Comparison of ENCODE assay signal across 11 cellular contexts in the genomic region with DNA sequence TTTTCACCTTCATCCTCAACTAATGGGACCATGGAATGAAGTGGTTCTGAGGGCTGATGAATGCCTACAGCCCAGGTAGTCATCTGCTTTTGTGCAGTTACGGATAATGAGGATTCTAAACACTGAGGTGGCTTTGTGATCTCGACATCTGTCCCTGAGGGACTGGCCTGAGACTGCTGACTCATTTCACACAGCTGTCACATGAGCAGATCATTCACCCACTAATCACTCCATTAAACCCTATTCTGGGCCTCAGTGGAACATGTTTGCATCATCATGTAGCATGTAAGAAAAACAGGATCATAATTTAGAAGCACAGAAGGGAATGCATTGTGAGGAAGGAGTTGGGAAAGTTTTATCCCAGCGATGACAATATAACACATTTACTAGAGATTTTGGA.
DNase-seq lines count a peak whose midpoint lies in the region; ATAC-seq and TF ChIP-seq lines count a peak whose summit lies in the region.
"Had no signal": no experiment of that assay in that cellular context is flagged by ENCODE, and none has a peak within 500 bp of the region (broad histone marks: within the 10 kb centered on the region; RNA-seq: fewer than 3 reads in every experiment).

No MANE protein-coding gene starts in this region.

- no peaks in the 10 kb centered on the region for H3K36me3 Mint-ChIP-seq in activated T-helper 17 cell treated with anti-CD3 and anti-CD28 coated beads, Interleukin-2, amount 50 U/mL, for 72 hours (ENCODE audit: low read depth)

- no peak for TF ChIP-seq CTCF in fibroblast of mammary gland (conservative IDR thresholded peaks at IDR 0.05; ENCODE audit: control insufficient read depth, insufficient read depth, low read depth, low read length)

- ATAC-seq in GM19035 (IDR thresholded peaks at IDR 0.05; ENCODE audit: unreplicated experiment): peak; percentile 93
- ATAC-seq in HG02588 (IDR thresholded peaks at IDR 0.05; ENCODE audit: unreplicated experiment): peak; percentile 90
- peak; percentile 83 for ATAC-seq in HG03460 (IDR thresholded peaks at IDR 0.05; ENCODE audit: unreplicated experiment)
- ATAC-seq in activated T-helper 17 cell treated with anti-CD3 and anti-CD28 coated beads, Interleukin-2, amount 50 U/mL, for 72 hours (replicated peaks): no peak

- H3K4me1 Mint-ChIP-seq in activated T-helper 17 cell treated with anti-CD3 and anti-CD28 coated beads, Interleukin-2, amount 50 U/mL, for 72 hours: no peaks in the 10 kb centered on the region

- H3K4me3 ChIP-seq in fibroblast of mammary gland (ENCODE audit: control insufficient read depth, low read depth, low read length): no peak overlapping the region
- H3K4me3 ChIP-seq: uterus had no signal

- no peak overlapping the region for H3K4me3 Mint-ChIP-seq in activated T-helper 17 cell treated with anti-CD3 and anti-CD28 coated beads, Interleukin-2, amount 50 U/mL, for 72 hours
- H3K4me3 Mint-ChIP-seq: T-helper 2 cell treated with Interferon-gamma antibody and Interleukin-4, amounts not matched to agents 5 μg/mL and 100 μg/mL, for 36 hours had no signal

- DNase-seq in fibroblast of mammary gland (ENCODE audit: low read depth) (peak; percentile 26), dermis blood vessel endothelial cell (no peak), midbrain (lab: John Stamatoyannopoulos, UW) (no peak), OCI-M1 (lab: John Stamatoyannopoulos, UW) (no peak)
- DNase-seq: occipital lobe, uterus had no signal

- H3K27ac Mint-ChIP-seq in activated T-helper 17 cell treated with anti-CD3 and anti-CD28 coated beads, Interleukin-2, amount 50 U/mL, for 72 hours: no peak overlapping the region
- H3K27ac Mint-ChIP-seq: T-helper 2 cell treated with Interferon-gamma antibody and Interleukin-4, amounts not matched to agents 5 μg/mL and 100 μg/mL, for 36 hours had no signal

- no peaks in the 10 kb centered on the region for H3K27me3 Mint-ChIP-seq in activated T-helper 17 cell treated with anti-CD3 and anti-CD28 coated beads, Interleukin-2, amount 50 U/mL, for 72 hours

- H3K9me3 Mint-ChIP-seq in activated T-helper 17 cell treated with anti-CD3 and anti-CD28 coated beads, Interleukin-2, amount 50 U/mL, for 72 hours: no peaks in the 10 kb centered on the region
- H3K9me3 Mint-ChIP-seq: T-helper 2 cell treated with Interferon-gamma antibody and Interleukin-4, amounts not matched to agents 5 μg/mL and 100 μg/mL, for 36 hours had no signal
